In the genomic region with DNA sequence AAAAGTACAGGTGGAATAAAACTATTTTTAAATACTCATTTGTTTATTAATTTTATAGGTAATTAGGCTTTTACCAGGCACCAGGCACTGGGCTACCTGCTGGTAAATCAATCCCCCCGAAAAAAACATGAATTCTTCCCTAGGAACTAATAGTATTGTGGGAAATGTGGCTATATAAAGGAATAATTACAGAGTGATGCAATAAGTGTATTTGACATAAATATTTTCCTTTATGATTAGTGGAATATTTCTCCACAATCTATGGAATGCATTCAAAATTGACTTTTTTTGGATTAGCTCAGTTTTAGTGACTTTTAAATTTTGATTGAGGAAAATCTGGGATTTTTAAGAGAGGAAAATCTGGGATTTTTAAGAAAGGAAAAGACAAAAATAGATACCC, we compare ENCODE assay signal across 12 cellular contexts.
DNase-seq lines count a peak whose midpoint lies in the region; ATAC-seq, FAIRE-seq and TF ChIP-seq lines count a peak whose summit lies in the region.
"Had no signal": no experiment of that assay in that cellular context is flagged by ENCODE, and none has a peak within 500 bp of the region (broad histone marks: within the 10 kb centered on the region; RNA-seq: fewer than 3 reads in every experiment).

No MANE protein-coding gene starts in this region.

- H4K5ac ChIP-seq in IMR-90 (ENCODE audit: low read depth, low read length) (no peak overlapping the region), H1 (ENCODE audit: insufficient read length, low read depth, low read length) (no peak overlapping the region)

- H3K4me3 ChIP-seq in IMR-90 (ENCODE audit: insufficient read depth, low read depth, low read length) (no peak overlapping the region), PC-3 (ENCODE audit: low read length) (no peak overlapping the region), H1 (ENCODE audit: extremely low read depth in 1 of 4, insufficient read depth in 2 of 4, low read depth in 3 of 4, low read length in 4 of 4) (no peak overlapping the region)
- H3K4me3 ChIP-seq: A549 had no signal

- no peak overlapping the region for H3K4ac ChIP-seq in IMR-90 (ENCODE audit: low read depth, low read length)
- H3K4ac ChIP-seq in H1 (replicated peaks; ENCODE audit: insufficient read length, low read depth, low read length), result no peak overlapping the region

- H4K20me1 ChIP-seq in IMR-90 (ENCODE audit: insufficient read depth, low read length) (no peaks in the 10 kb centered on the region), PC-3 (ENCODE audit: low read length) (no peaks in the 10 kb centered on the region), H1 (replicated peaks in 1 of 2; ENCODE audit: control insufficient read depth in 1 of 2, insufficient read depth in 2 of 2, low read length in 2 of 2) (no peaks in the 10 kb centered on the region)

- H3K4me1 ChIP-seq in IMR-90 (ENCODE audit: control insufficient read depth, insufficient read depth, low read length) (no peaks in the 10 kb centered on the region), PC-3 (ENCODE audit: insufficient read depth, low read length) (peaks cover 18% of the 10 kb centered on the region), H1 (replicated peaks in 1 of 4; ENCODE audit: control insufficient read depth in 3 of 4, insufficient read depth in 4 of 4, low read length in 3 of 4) (peaks cover 0 to 6% (median 2%) of the 10 kb centered on the region in 4 experiments; a peak in 2 of 7 replicates)

- no peak overlapping the region for H2BK20ac ChIP-seq in IMR-90 (ENCODE audit: low read depth, low read length)
- no peak overlapping the region for H2BK20ac ChIP-seq in H1 (ENCODE audit: low read length)

- H3K14ac ChIP-seq in IMR-90 (replicated peaks; ENCODE audit: low read depth, low read length) (no peak overlapping the region), H1 (ENCODE audit: insufficient read length) (no peak overlapping the region)

- H4K8ac ChIP-seq in IMR-90 (ENCODE audit: low read depth in 2 of 2, low read length in 2 of 2) (no peak overlapping the region), H1 (ENCODE audit: extremely low read depth, insufficient read depth, low read length) (no peak overlapping the region)

- H2AK5ac ChIP-seq in IMR-90 (ENCODE audit: low read depth, low read length) (no peak overlapping the region), H1 (ENCODE audit: low read depth, low read length) (no peak overlapping the region)

- H2AFZ ChIP-seq in IMR-90 (replicated peaks; ENCODE audit: low read length, poor library complexity), result no peak overlapping the region
- no peak overlapping the region for H2AFZ ChIP-seq in PC-3 (ENCODE audit: low read length)
- H2AFZ ChIP-seq in H1 (ENCODE audit: low read length), result 0 out of 2 replicates have a peak overlapping the region, but pooled peaks have one; percentile 94

- H3K9me3 ChIP-seq in IMR-90 (ENCODE audit: control insufficient read depth, insufficient read depth, low read length), result no peaks in the 10 kb centered on the region
- no peaks in the 10 kb centered on the region for H3K9me3 ChIP-seq in PC-3 (ENCODE audit: low read length)
- no peaks in the 10 kb centered on the region for H3K9me3 ChIP-seq in H1 (ENCODE audit: insufficient read depth in 2 of 2, low read depth in 1 of 2, low read length in 1 of 2)
- H3K9me3 ChIP-seq: A549 had no signal

- H3K23ac ChIP-seq in IMR-90 (ENCODE audit: low read depth, low read length) (no peak overlapping the region), H1 (ENCODE audit: insufficient read length) (no peak overlapping the region)

- dilution Hi-C loops in IMR-90 (cut with HindIII; ENCODE audit: low sequenced_read_pairs, unreplicated experiment), result no loop called here

- CTCF ChIA-PET in IMR-90 (lab: Yijun Ruan, JAX), result interaction anchor here (1.2 to 1.6 kb wide), 3 partner anchors 8 to 83 kb away, joined by 4 to 6 read pairs (median 4); no protein-coding TSS in a partner anchor
- CTCF ChIA-PET in PC-3 (lab: Charles Lee), result interaction anchor here (1.0 to 1.6 kb wide), 3 partner anchors 83 to 219 kb away, joined by 3 to 6 read pairs (median 4); no protein-coding TSS in a partner anchor
- CTCF ChIA-PET in H1 (lab: Charles Lee; ENCODE audit: partially characterized antibody), result interaction anchor here (1.0 to 2.5 kb wide), 4 partner anchors 123 to 727 kb away, joined by 3 to 11 read pairs (median 6); no protein-coding TSS in a partner anchor

- DNase-seq in IMR-90 (no peak), PC-3 (no peak), H1 (ENCODE audit: low read depth in 1 of 2, low spot score in 2 of 2) (no peak), COLO829 (ENCODE audit: low spot score) (no peak), NCI-H1436 (lab: John Stamatoyannopoulos, UW) (no peak), COR-L47 (lab: John Stamatoyannopoulos, UW) (no peak)
- DNase-seq: Calu3, DMS 273 treated with DMSO at 0.1 percent for 48 hours had no signal

- H2BK12ac ChIP-seq in H1 (ENCODE audit: low read depth, low read length), result no peak overlapping the region

- TF ChIP-seq CTCF in 22Rv1 (IDR thresholded peaks at IDR 0.05) (no peak), IMR-90 (conservative IDR thresholded peaks at IDR 0.05; ENCODE audit: low read depth, low read length) (no peak), PC-3 (conservative IDR thresholded peaks at IDR 0.05; ENCODE audit: low read depth, low read length) (no peak), H1 (IDR thresholded peaks at IDR 0.05; ENCODE audit: control extremely low read depth in 1 of 3, insufficient read depth in 1 of 3, low read depth in 1 of 3, low read length in 3 of 3) (no peak)

- H3K18ac ChIP-seq in IMR-90 (ENCODE audit: low read depth, low read length) (no peak overlapping the region), H1 (ENCODE audit: extremely low read depth, low read length) (no peak overlapping the region)

- H3K9ac ChIP-seq in IMR-90 (ENCODE audit: low read depth, low read length) (no peak overlapping the region), PC-3 (ENCODE audit: low read length) (no peak overlapping the region), H1 (replicated peaks in 1 of 4; ENCODE audit: extremely low read depth in 1 of 4, low read depth in 3 of 4, low read length in 3 of 4) (no peak overlapping the region)

- no peak overlapping the region for H2BK15ac ChIP-seq in IMR-90 (ENCODE audit: low read depth, low read length)
- H2BK15ac ChIP-seq in H1 (ENCODE audit: low read length), result no peak overlapping the region

- H3K79me1 ChIP-seq in IMR-90 (ENCODE audit: low read depth in 1 of 2, low read length in 2 of 2) (no peaks in the 10 kb centered on the region), H1 (ENCODE audit: low read depth, low read length) (no peaks in the 10 kb centered on the region)

- H3K36me3 ChIP-seq in IMR-90 (ENCODE audit: control insufficient read depth, insufficient read depth, low read length) (no peaks in the 10 kb centered on the region), PC-3 (ENCODE audit: low read depth, low read length) (no peaks in the 10 kb centered on the region), H1 (ENCODE audit: control insufficient read depth in 2 of 4, insufficient read depth in 4 of 4, low read length in 3 of 4) (no peaks in the 10 kb centered on the region)

- H3K23me2 ChIP-seq in H1 (ENCODE audit: low read depth, low read length), result no peaks in the 10 kb centered on the region

- ATAC-seq in IMR-90 (ENCODE audit: low read depth), result no peak
- no peak for ATAC-seq in PC-3
- ATAC-seq: A549, HCT116 had no signal

- no peak overlapping the region for H3K4me2 ChIP-seq in IMR-90 (ENCODE audit: low read depth, low read length)
- H3K4me2 ChIP-seq in PC-3 (ENCODE audit: low read length), result peak overlapping the region; percentile 65; the same call in 1 of the 2 replicates
- H3K4me2 ChIP-seq in H1 (ENCODE audit: insufficient read depth in 1 of 2, low read depth in 2 of 2, low read length in 2 of 2), result no peak overlapping the region

- H3K27ac ChIP-seq in 22Rv1 (peak overlapping the region; percentile 37), IMR-90 (ENCODE audit: insufficient read depth, low read length) (no peak overlapping the region), PC-3 (ENCODE audit: low read length) (no peak overlapping the region), H1 (ENCODE audit: low read depth, low read length) (no peak overlapping the region)
- H3K27ac ChIP-seq: HL-60 had no signal

- H3K79me2 ChIP-seq in PC-3 (ENCODE audit: low read length) (no peaks in the 10 kb centered on the region), H1 (ENCODE audit: control insufficient read depth in 1 of 2, insufficient read depth in 2 of 2, low read length in 2 of 2) (no peaks in the 10 kb centered on the region)

- TF ChIP-seq RAD21 in IMR-90 (IDR thresholded peaks at IDR 0.05; ENCODE audit: low read length) (no peak), H1 (IDR thresholded peaks at IDR 0.05 in 1 of 2, conservative IDR thresholded peaks at IDR 0.05 in 1 of 2; ENCODE audit: low read depth in 2 of 2, low read length in 2 of 2) (no peak)

- no peak overlapping the region for H2BK120ac ChIP-seq in IMR-90 (ENCODE audit: low read depth, low read length)
- no peak overlapping the region for H2BK120ac ChIP-seq in H1 (replicated peaks; ENCODE audit: low read depth, low read length)

- no CpG with 5 or more reads among the region's 1 CpG for WGBS in IMR-90 (ENCODE audit: extremely low coverage in 2 of 2, insufficient read length in 1 of 2), 2 experiments
- WGBS in H1 (ENCODE audit: extremely low coverage in 1 of 2, insufficient coverage in 1 of 2, insufficient read length in 1 of 2, insufficient replicate concordance in 2 of 2, low coverage in 1 of 2, low lambda C conversion rate in 2 of 2, missing lambda C conversion rate in 1 of 2), 2 experiments, result 86% methylated on average over 1 of the region's 1 CpG; no CpG with 5 or more reads in 1 of the 2 experiments

- no peaks in the 10 kb centered on the region for H3F3A ChIP-seq in PC-3 (ENCODE audit: low read length, unreplicated experiment)

- POLR2A ChIA-PET in IMR-90 (lab: Charles Lee; ENCODE audit: unreplicated experiment) (no interaction called here), PC-3 (lab: Charles Lee; ENCODE audit: unreplicated experiment) (interaction anchor here (0.7 kb wide), 1 partner anchor 124 kb away, joined by 4 read pairs; no protein-coding TSS in a partner anchor), H1 (lab: Charles Lee; ENCODE audit: partially characterized antibody) (no interaction called here)

- H2BK5ac ChIP-seq in IMR-90 (ENCODE audit: low read depth, low read length, poor library complexity, severe bottlenecking) (no peak overlapping the region), H1 (ENCODE audit: low read depth, low read length) (no peak overlapping the region)

- H3K9me2 ChIP-seq in PC-3 (replicated peaks; ENCODE audit: low read length), result no peaks in the 10 kb centered on the region

- no peak for FAIRE-seq in H1 (lab: Jason Lieb, UNC)
- FAIRE-seq: A549 had no signal

- H3K56ac ChIP-seq in IMR-90 (ENCODE audit: extremely low read depth, insufficient read depth, low read length), result no peak overlapping the region
- no peak overlapping the region for H3K56ac ChIP-seq in H1 (replicated peaks; ENCODE audit: insufficient read length, low read depth, low read length)

- in situ Hi-C loops in IMR-90 (cut with MboI; ENCODE audit: low sequenced_read_pairs), result loop anchor here (10.0 kb wide), 1 partner anchor 727 kb away; no protein-coding TSS in a partner anchor

- intact Hi-C loops in IMR-90 (cut with micrococcal nuclease), result loop anchor here (5.0 kb wide), 1 partner anchor 220 kb away; no protein-coding TSS in a partner anchor
- intact Hi-C loops in PC-3 (cut with micrococcal nuclease), result loop anchor here (2.0 to 5.0 kb wide), 2 partner anchors 39 to 175 kb away; a partner anchor contains a TSS

- TF ChIP-seq EP300 in H1 (IDR thresholded peaks at IDR 0.05; ENCODE audit: borderline replicate concordance in 1 of 2, low read depth in 2 of 2, low read length in 2 of 2), result no peak

- H3K27me3 ChIP-seq in IMR-90 (ENCODE audit: control insufficient read depth, insufficient read depth, low read length) (peaks cover 7% of the 10 kb centered on the region), PC-3 (ENCODE audit: low read length) (no peaks in the 10 kb centered on the region), H1 (replicated peaks in 1 of 4; ENCODE audit: control insufficient read depth in 3 of 4, extremely low read depth in 1 of 4, insufficient read depth in 3 of 4, low read length in 3 of 4) (no peaks in the 10 kb centered on the region)

- H3K9me1 ChIP-seq in IMR-90 (ENCODE audit: insufficient read depth, low read length), result no peaks in the 10 kb centered on the region

- BruUV-seq in IMR-90 (replicated peaks; lab: Mats Ljungman, UMichigan) (no TSS peak), PC-3 (replicated peaks; lab: Mats Ljungman, UMichigan) (no TSS peak)

- TF ChIP-seq POLR2A in IMR-90 (IDR thresholded peaks at IDR 0.05; ENCODE audit: low read depth, low read length), result no peak
- TF ChIP-seq POLR2A in H1 (IDR thresholded peaks at IDR 0.05; ENCODE audit: control extremely low read depth in 1 of 2, low read depth in 2 of 2, low read length in 2 of 2), result no peak

- no peak overlapping the region for H2AK9ac ChIP-seq in IMR-90 (replicated peaks; ENCODE audit: low read depth, low read length, poor library complexity)

- H4K91ac ChIP-seq in IMR-90 (ENCODE audit: insufficient read depth, low read depth, low read length) (no peak overlapping the region), H1 (replicated peaks; ENCODE audit: insufficient read length, low read length) (no peak overlapping the region)
